In genomic region chr2:8285081-8285480, GRCh38 we compare ENCODE assay signal across 14 cellular contexts.
DNase-seq lines count a peak whose midpoint lies in the region; ATAC-seq, FAIRE-seq and TF ChIP-seq lines count a peak whose summit lies in the region.
"Had no signal": no experiment of that assay in that cellular context is flagged by ENCODE, and none has a peak within 500 bp of the region (broad histone marks: within the 10 kb centered on the region; RNA-seq: fewer than 3 reads in every experiment).

No MANE protein-coding gene starts in this region.

- H3K4me3 ChIP-seq in GM12864 (ENCODE audit: low read depth, low read length) (no peak overlapping the region), Karpas-422 (ENCODE audit: low read length) (no peak overlapping the region), dorsolateral prefrontal cortex (no peak overlapping the region), right lobe of liver (no peak overlapping the region)
- H3K4me3 ChIP-seq: lower lobe of right lung had no signal

- no peak for FAIRE-seq in urothelium cell line (lab: Jason Lieb, UNC)
- FAIRE-seq: endothelial cell of umbilical vein had no signal

- H2AFZ ChIP-seq in Karpas-422 (ENCODE audit: low read length), result no peak overlapping the region

- DNase-seq in GM12864 (ENCODE audit: low read depth), result no peak
- DNase-seq in Karpas-422, result peak; percentile 75
- DNase-seq in dorsolateral prefrontal cortex, result no peak
- DNase-seq in right lobe of liver, result no peak
- no peak for DNase-seq in SKM-1 (lab: John Stamatoyannopoulos, UW; ENCODE audit: unreplicated experiment)
- no peak for DNase-seq in urothelium cell line (ENCODE audit: low spot score)
- no peak for DNase-seq in NCI-H2196 treated with DMSO at 0.1 percent for 48 hours (lab: John Stamatoyannopoulos, UW; ENCODE audit: unreplicated experiment)
- DNase-seq: activated naive CD8-positive, alpha-beta T cell treated with anti-CD3 and anti-CD28 coated beads, Interleukin-2, amount 10 ng/mL, durations not matched to agents 7 days and 5 days; GDM1; lower lobe of right lung; NCI-H2171; SIG-M5 had no signal

- WGBS in right lobe of liver (ENCODE audit: insufficient coverage, low coverage, low lambda C conversion rate, missing lambda C conversion rate), result 50% methylated on average over 2 of the region's 3 CpGs

- H3K79me2 ChIP-seq in Karpas-422 (ENCODE audit: low read length), result no peaks in the 10 kb centered on the region

- no peak overlapping the region for H3K9ac ChIP-seq in Karpas-422 (ENCODE audit: low read length)

- H4K20me1 ChIP-seq in Karpas-422 (ENCODE audit: insufficient read depth, low read depth, low read length), result no peaks in the 10 kb centered on the region

- intact Hi-C loops in dorsolateral prefrontal cortex (cut with DNase I), result loop anchor here in 1 of 2 donors (10.0 kb wide), 1 partner anchor 850 kb away; no protein-coding TSS in a partner anchor
- intact Hi-C loops in right lobe of liver (cut with DNase I), result no loop called here

- no peak overlapping the region for H3K27ac ChIP-seq in Karpas-422 (ENCODE audit: low read length)
- H3K27ac ChIP-seq in dorsolateral prefrontal cortex, result no peak overlapping the region
- no peak overlapping the region for H3K27ac ChIP-seq in right lobe of liver
- H3K27ac ChIP-seq: lower lobe of right lung had no signal

- H3K4me2 ChIP-seq in Karpas-422 (ENCODE audit: low read depth, low read length, poor library complexity, severe bottlenecking), result no peak overlapping the region

- H3K36me3 ChIP-seq in Karpas-422 (ENCODE audit: insufficient read depth, low read length) (no peaks in the 10 kb centered on the region), right lobe of liver (no peaks in the 10 kb centered on the region)
- H3K36me3 ChIP-seq: lower lobe of right lung had no signal

- TF ChIP-seq POLR2A in right lobe of liver (IDR thresholded peaks at IDR 0.05), result no peak

- peak in 2 of 4 donors; percentile 17 to 45 for ATAC-seq in right lobe of liver
- no peak for ATAC-seq in activated CD4-positive, CD25-positive, alpha-beta regulatory T cell treated with anti-CD3 and anti-CD28 coated beads, Interleukin-2, amount 50 U/mL, for 24 hours

- TF ChIP-seq CTCF in GM12864 (IDR thresholded peaks at IDR 0.05; ENCODE audit: low read depth, low read length, missing control alignments) (peak; percentile 38), dorsolateral prefrontal cortex (IDR thresholded peaks at IDR 0.05 in 54 of 56, conservative IDR thresholded peaks at IDR 0.05 in 2 of 56; ENCODE audit: low read depth in 1 of 56, partially characterized antibody in 56 of 56) (peak in 39 of 56 donors; percentile 14 to 55 (median 26)), right lobe of liver (IDR thresholded peaks at IDR 0.05) (peak; percentile 17 to 38 (median 24))

- H3K4me1 ChIP-seq in Karpas-422 (ENCODE audit: low read length), result peaks cover 12% of the 10 kb centered on the region
- peaks cover 0 to 15% (median 9%) of the 10 kb centered on the region in 4 donors for H3K4me1 ChIP-seq in right lobe of liver
- H3K4me1 ChIP-seq: lower lobe of right lung had no signal

- H3K9me3 ChIP-seq in Karpas-422 (ENCODE audit: low read length), result no peaks in the 10 kb centered on the region
- no peaks in the 10 kb centered on the region for H3K9me3 ChIP-seq in right lobe of liver
- H3K9me3 ChIP-seq: lower lobe of right lung had no signal

- H3K9me2 ChIP-seq in Karpas-422 (replicated peaks; ENCODE audit: insufficient read depth, low read length), result no peaks in the 10 kb centered on the region

- H3K27me3 ChIP-seq in Karpas-422 (ENCODE audit: low read length) (no peaks in the 10 kb centered on the region), dorsolateral prefrontal cortex (peaks cover 0 to 3% (median 0%) of the 10 kb centered on the region in 45 donors), right lobe of liver (no peaks in the 10 kb centered on the region)
